ENCODE assay signal across 20 cellular contexts in genomic region chr11:6640985-6641701, GRCh38. TPM values are rescaled to one million over a fixed set of nuclear protein-coding genes. Genes with fewer than 3 reads are reported as not detected.
DNase-seq lines count a peak whose midpoint lies in the region; ATAC-seq, FAIRE-seq and TF ChIP-seq lines count a peak whose summit lies in the region.
"Had no signal": no experiment of that assay in that cellular context is flagged by ENCODE, and none has a peak within 500 bp of the region (broad histone marks: within the 10 kb centered on the region; RNA-seq: fewer than 3 reads in every experiment).

No MANE protein-coding gene starts in this region.

- H3K9me3 ChIP-seq in MG63 (no peaks in the 10 kb centered on the region), H1 (ENCODE audit: insufficient read depth in 2 of 2, low read depth in 1 of 2, low read length in 1 of 2) (no peaks in the 10 kb centered on the region)

- H2BK15ac ChIP-seq in H1 (ENCODE audit: low read length) = no peak overlapping the region

- no peak overlapping the region for H3K4me3 ChIP-seq in MG63
- no peak overlapping the region for H3K4me3 ChIP-seq in H1 (ENCODE audit: extremely low read depth in 1 of 4, insufficient read depth in 2 of 4, low read depth in 3 of 4, low read length in 4 of 4)

- no peak for ATAC-seq in HG03571 (IDR thresholded peaks at IDR 0.05; ENCODE audit: unreplicated experiment)
- ATAC-seq: Panc1 had no signal

- CTCF ChIA-PET in H1 (lab: Charles Lee; ENCODE audit: partially characterized antibody) = interaction anchor here (1.1 to 2.7 kb wide), 6 partner anchors 9 to 110 kb away, joined by 3 to 10 read pairs (median 4); partner anchors contain the start of gene TAF10

- no peaks in the 10 kb centered on the region for H3K36me3 ChIP-seq in MG63
- H3K36me3 ChIP-seq in H1 (ENCODE audit: control insufficient read depth in 2 of 4, insufficient read depth in 4 of 4, low read length in 3 of 4) = no peaks in the 10 kb centered on the region; a peak in 1 of 8 replicates

- no peaks in the 10 kb centered on the region for H3K4me1 ChIP-seq in H1 (replicated peaks in 1 of 4; ENCODE audit: control insufficient read depth in 3 of 4, insufficient read depth in 4 of 4, low read length in 3 of 4)

- TF ChIP-seq RAD21 in H1 (IDR thresholded peaks at IDR 0.05 in 1 of 2, conservative IDR thresholded peaks at IDR 0.05 in 1 of 2; ENCODE audit: low read depth in 2 of 2, low read length in 2 of 2) = no peak

- no peak for TF ChIP-seq EP300 in H1 (IDR thresholded peaks at IDR 0.05; ENCODE audit: borderline replicate concordance in 1 of 2, low read depth in 2 of 2, low read length in 2 of 2)

- POLR2A ChIA-PET in H1 (lab: Charles Lee; ENCODE audit: partially characterized antibody) = interaction anchor here (0.6 kb wide), 1 partner anchor 145 kb away, joined by 3 read pairs; no protein-coding TSS in a partner anchor

- no peak overlapping the region for H3K4me2 ChIP-seq in H1 (ENCODE audit: insufficient read depth in 1 of 2, low read depth in 2 of 2, low read length in 2 of 2)

- no peak overlapping the region for H2BK12ac ChIP-seq in H1 (ENCODE audit: low read depth, low read length)

- peak; percentile 82 for DNase-seq in MG63
- no peak for DNase-seq in H1 (ENCODE audit: low read depth in 1 of 2, low spot score in 2 of 2)
- peak; percentile 50 for DNase-seq in medulla oblongata (ENCODE audit: extremely low spot score)
- DNase-seq in posterior cingulate gyrus = peak in 8 of 10 donors; percentile 36 to 94 (median 74)
- DNase-seq in activated CD4-positive, alpha-beta T cell treated with anti-CD3 and anti-CD28 coated beads, Interleukin-2, amount 50 U/mL, for 1 hour = no peak
- DNase-seq in GM19239 (ENCODE audit: insufficient read length, low spot score) = no peak
- DNase-seq in NCI-H2227 treated with DMSO at 0.1 percent for 48 hours (lab: John Stamatoyannopoulos, UW) = no peak
- DNase-seq: GF-D8, H9, HFFc6, KG1, NCI-H1105, NCI-H2081, NCI-H2171, NCI-H524 treated with DMSO at 0.1 percent for 48 hours, NCI-H82 had no signal

- no peaks in the 10 kb centered on the region for H3K79me2 ChIP-seq in H1 (ENCODE audit: control insufficient read depth in 1 of 2, insufficient read depth in 2 of 2, low read length in 2 of 2)

- no peak overlapping the region for H3K4ac ChIP-seq in H1 (replicated peaks; ENCODE audit: insufficient read length, low read depth, low read length)

- H2AK5ac ChIP-seq in H1 (ENCODE audit: low read depth, low read length) = no peak overlapping the region

- no peaks in the 10 kb centered on the region for H3K79me1 ChIP-seq in H1 (ENCODE audit: low read depth, low read length)

- no peak for TF ChIP-seq CTCF in H1 (IDR thresholded peaks at IDR 0.05; ENCODE audit: control extremely low read depth in 1 of 3, insufficient read depth in 1 of 3, low read depth in 1 of 3, low read length in 3 of 3)

- H3K27ac ChIP-seq in H1 (ENCODE audit: low read depth, low read length) = no peak overlapping the region

- H4K5ac ChIP-seq in H1 (ENCODE audit: insufficient read length, low read depth, low read length) = no peak overlapping the region

- no peak overlapping the region for H3K9ac ChIP-seq in H1 (replicated peaks in 1 of 4; ENCODE audit: extremely low read depth in 1 of 4, low read depth in 3 of 4, low read length in 3 of 4)

- WGBS in H1 (ENCODE audit: extremely low coverage in 1 of 2, insufficient coverage in 1 of 2, insufficient read length in 1 of 2, insufficient replicate concordance in 2 of 2, low coverage in 1 of 2, low lambda C conversion rate in 2 of 2, missing lambda C conversion rate in 1 of 2), 2 experiments = 94% methylated on average over 26 of the region's 26 CpGs; no CpG with 5 or more reads in 1 of the 2 experiments

- no peaks in the 10 kb centered on the region for H3K27me3 ChIP-seq in MG63
- H3K27me3 ChIP-seq in H1 (replicated peaks in 1 of 4; ENCODE audit: control insufficient read depth in 3 of 4, extremely low read depth in 1 of 4, insufficient read depth in 3 of 4, low read length in 3 of 4) = no peaks in the 10 kb centered on the region; a peak in 1 of 7 replicates

- no peak overlapping the region for H2AFZ ChIP-seq in H1 (ENCODE audit: low read length)

- no peaks in the 10 kb centered on the region for H3K23me2 ChIP-seq in H1 (ENCODE audit: low read depth, low read length)

- intact Hi-C loops in posterior cingulate gyrus (cut with DNase I) = no loop called here

- H4K91ac ChIP-seq in H1 (replicated peaks; ENCODE audit: insufficient read length, low read length) = no peak overlapping the region

- no peak overlapping the region for H3K18ac ChIP-seq in H1 (ENCODE audit: extremely low read depth, low read length)

- no peak overlapping the region for H2BK5ac ChIP-seq in H1 (ENCODE audit: low read depth, low read length)

- FAIRE-seq in H1 (lab: Jason Lieb, UNC) (no peak), GM19239 (lab: Jason Lieb, UNC) (no peak)
- FAIRE-seq: A204.1, HTR-8/SVneo had no signal

- no peak overlapping the region for H2BK20ac ChIP-seq in H1 (ENCODE audit: low read length)

- H2BK120ac ChIP-seq in H1 (replicated peaks; ENCODE audit: low read depth, low read length) = no peak overlapping the region

- peak overlapping the region; percentile 30; the same call in 1 of the 2 replicates for H4K8ac ChIP-seq in H1 (ENCODE audit: extremely low read depth, insufficient read depth, low read length)

- peaks cover 0 to 2% of the 10 kb centered on the region in 2 experiments for H4K20me1 ChIP-seq in H1 (replicated peaks in 1 of 2; ENCODE audit: control insufficient read depth in 1 of 2, insufficient read depth in 2 of 2, low read length in 2 of 2)

- no peak overlapping the region for H3K14ac ChIP-seq in H1 (ENCODE audit: insufficient read length)

- H3K23ac ChIP-seq in H1 (ENCODE audit: insufficient read length) = no peak overlapping the region

- no peak overlapping the region for H3K56ac ChIP-seq in H1 (replicated peaks; ENCODE audit: insufficient read length, low read depth, low read length)

- no peak for TF ChIP-seq POLR2A in H1 (IDR thresholded peaks at IDR 0.05; ENCODE audit: control extremely low read depth in 1 of 2, low read depth in 2 of 2, low read length in 2 of 2)

RNA-seq across cellular contexts. Expression of gene DCHS1, which starts 14.5 kb away (rescaled TPM):
- 4.3 and 5.4 TPM in 2 replicates for total RNA-seq in MG63 (2014; rRNA removed; shearing (Covaris generic); ENCODE audit: low replicate concordance)
- total RNA-seq in H1 (2021; fragmentation: NEBNext Ultra II Directional; extraction: Animal tissue kit (Norgen Biotek cat#: 25700)) = 10.5 and 11.3 TPM in 2 replicates
- 8.2 and 8.9 TPM in 2 replicates for polyA plus RNA-seq in H1 (2011; rRNA removed)
- polyA plus RNA-seq in H1 (2011; cell fraction: cytosol; rRNA removed) = 3.2 TPM
- 15.6 TPM for polyA plus RNA-seq in H1 (2011; cell fraction: nucleus; rRNA removed)
- polyA plus RNA-seq in H1 (2012, experiment 1 of 2) = 3.9 to 8.0 TPM (median 7.0 TPM) in 4 replicates
- polyA plus RNA-seq in H1 (2012, experiment 2 of 2) = 5.8 TPM
- polyA plus RNA-seq in H1 (2013, experiment 1 of 2) = 7.3 TPM
- 5.6 TPM for polyA plus RNA-seq in H1 (2013, experiment 2 of 2)
- polyA minus RNA-seq in H1 (2011; rRNA and poly(A)+ RNA removed) = 16.6 and 19.1 TPM in 2 replicates
- polyA minus RNA-seq in H1 (2011; cell fraction: cytosol; rRNA and poly(A)+ RNA removed) = 9.2 TPM
- polyA minus RNA-seq in H1 (2011; cell fraction: nucleus; rRNA and poly(A)+ RNA removed) = 13.0 TPM

RNA-seq across cellular contexts. Expression of gene TPP1, which starts 21.9 kb away (rescaled TPM):
- total RNA-seq in MG63 (2014; rRNA removed; shearing (Covaris generic); ENCODE audit: low replicate concordance) = 2.5 and 15.2 TPM in 2 replicates
- 34.9 and 36.1 TPM in 2 replicates for total RNA-seq in H1 (2021; fragmentation: NEBNext Ultra II Directional; extraction: Animal tissue kit (Norgen Biotek cat#: 25700))
- polyA plus RNA-seq in H1 (2011; rRNA removed) = 58.4 and 77.5 TPM in 2 replicates
- 38.3 TPM for polyA plus RNA-seq in H1 (2011; cell fraction: cytosol; rRNA removed)
- polyA plus RNA-seq in H1 (2011; cell fraction: nucleus; rRNA removed) = 70.7 TPM
- 36.5 to 45.0 TPM (median 42.0 TPM) in 4 replicates for polyA plus RNA-seq in H1 (2012, experiment 1 of 2)
- 33.6 TPM for polyA plus RNA-seq in H1 (2012, experiment 2 of 2)
- polyA plus RNA-seq in H1 (2013, experiment 1 of 2) = 95.4 TPM
- polyA plus RNA-seq in H1 (2013, experiment 2 of 2) = 91.6 TPM
- 51.8 and 55.5 TPM in 2 replicates for polyA minus RNA-seq in H1 (2011; rRNA and poly(A)+ RNA removed)
- polyA minus RNA-seq in H1 (2011; cell fraction: cytosol; rRNA and poly(A)+ RNA removed) = 59.5 TPM
- polyA minus RNA-seq in H1 (2011; cell fraction: nucleus; rRNA and poly(A)+ RNA removed) = 39.6 TPM

RNA-seq across cellular contexts. Expression of gene TAF10, which starts 29.1 kb away (rescaled TPM):
- total RNA-seq in MG63 (2014; rRNA removed; shearing (Covaris generic); ENCODE audit: low replicate concordance) = 59.5 and 111 TPM in 2 replicates
- 128 and 153 TPM in 2 replicates for total RNA-seq in H1 (2021; fragmentation: NEBNext Ultra II Directional; extraction: Animal tissue kit (Norgen Biotek cat#: 25700))
- 213 and 242 TPM in 2 replicates for polyA plus RNA-seq in H1 (2011; rRNA removed)
- polyA plus RNA-seq in H1 (2011; cell fraction: cytosol; rRNA removed) = 166 TPM
- polyA plus RNA-seq in H1 (2011; cell fraction: nucleus; rRNA removed) = 334 TPM
- polyA plus RNA-seq in H1 (2012, experiment 1 of 2) = 232 to 283 TPM (median 269 TPM) in 4 replicates
- 61.1 TPM for polyA plus RNA-seq in H1 (2012, experiment 2 of 2)
- polyA plus RNA-seq in H1 (2013, experiment 1 of 2) = 237 TPM
- polyA plus RNA-seq in H1 (2013, experiment 2 of 2) = 233 TPM
- 83.0 and 89.5 TPM in 2 replicates for polyA minus RNA-seq in H1 (2011; rRNA and poly(A)+ RNA removed)
- 58.3 TPM for polyA minus RNA-seq in H1 (2011; cell fraction: cytosol; rRNA and poly(A)+ RNA removed)
- polyA minus RNA-seq in H1 (2011; cell fraction: nucleus; rRNA and poly(A)+ RNA removed) = 50.7 TPM

RNA-seq across cellular contexts. Expression of gene ILK, which starts 37.6 kb away (rescaled TPM):
- 92.9 and 136 TPM in 2 replicates for total RNA-seq in MG63 (2014; rRNA removed; shearing (Covaris generic); ENCODE audit: low replicate concordance)
- total RNA-seq in H1 (2021; fragmentation: NEBNext Ultra II Directional; extraction: Animal tissue kit (Norgen Biotek cat#: 25700)) = 91.4 and 103 TPM in 2 replicates
- polyA plus RNA-seq in H1 (2011; rRNA removed) = 117 and 132 TPM in 2 replicates
- polyA plus RNA-seq in H1 (2011; cell fraction: cytosol; rRNA removed) = 123 TPM
- polyA plus RNA-seq in H1 (2011; cell fraction: nucleus; rRNA removed) = 135 TPM
- 95.0 to 112 TPM (median 104 TPM) in 4 replicates for polyA plus RNA-seq in H1 (2012, experiment 1 of 2)
- polyA plus RNA-seq in H1 (2012, experiment 2 of 2) = 121 TPM
- polyA plus RNA-seq in H1 (2013, experiment 1 of 2) = 98.3 TPM
- 97.4 TPM for polyA plus RNA-seq in H1 (2013, experiment 2 of 2)
- polyA minus RNA-seq in H1 (2011; rRNA and poly(A)+ RNA removed) = 132 and 144 TPM in 2 replicates
- 74.0 TPM for polyA minus RNA-seq in H1 (2011; cell fraction: cytosol; rRNA and poly(A)+ RNA removed)
- polyA minus RNA-seq in H1 (2011; cell fraction: nucleus; rRNA and poly(A)+ RNA removed) = 78.7 TPM

RNA-seq across cellular contexts. Expression of gene RRP8, which starts 37.7 kb away (rescaled TPM):
- total RNA-seq in MG63 (2014; rRNA removed; shearing (Covaris generic); ENCODE audit: low replicate concordance) = 21.1 and 32.9 TPM in 2 replicates
- total RNA-seq in H1 (2021; fragmentation: NEBNext Ultra II Directional; extraction: Animal tissue kit (Norgen Biotek cat#: 25700)) = 14.9 and 15.4 TPM in 2 replicates
- polyA plus RNA-seq in H1 (2011; rRNA removed) = 3.6 and 4.2 TPM in 2 replicates
- 4.0 TPM for polyA plus RNA-seq in H1 (2011; cell fraction: cytosol; rRNA removed)
- polyA plus RNA-seq in H1 (2011; cell fraction: nucleus; rRNA removed) = 7.9 TPM
- polyA plus RNA-seq in H1 (2012, experiment 1 of 2) = 10.3 to 11.8 TPM (median 10.6 TPM) in 4 replicates
- polyA plus RNA-seq in H1 (2012, experiment 2 of 2) = 16.3 TPM
- 14.9 TPM for polyA plus RNA-seq in H1 (2013, experiment 1 of 2)
- polyA plus RNA-seq in H1 (2013, experiment 2 of 2) = 14.9 TPM
- 6.3 and 7.1 TPM in 2 replicates for polyA minus RNA-seq in H1 (2011; rRNA and poly(A)+ RNA removed)
- polyA minus RNA-seq in H1 (2011; cell fraction: cytosol; rRNA and poly(A)+ RNA removed) = 6.8 TPM
- 13.5 TPM for polyA minus RNA-seq in H1 (2011; cell fraction: nucleus; rRNA and poly(A)+ RNA removed)

Comparison
In these comparisons a context has a peak if more than half of its experiments do, and no peak if none do; other contexts are left out.
1. DNase-seq: peak in MG63 (single experiment), medulla oblongata (single experiment) and posterior cingulate gyrus (8 of 10); none in H1 (0 of 2), activated CD4-positive, alpha-beta T cell treated with anti-CD3 and anti-CD28 coated beads, Interleukin-2, amount 50 U/mL, for 1 hour (single experiment), GM19239 (single experiment) and NCI-H2227 treated with DMSO at 0.1 percent for 48 hours (single experiment).